Comparison of ENCODE assay signal across 14 cellular contexts in the genomic region with DNA sequence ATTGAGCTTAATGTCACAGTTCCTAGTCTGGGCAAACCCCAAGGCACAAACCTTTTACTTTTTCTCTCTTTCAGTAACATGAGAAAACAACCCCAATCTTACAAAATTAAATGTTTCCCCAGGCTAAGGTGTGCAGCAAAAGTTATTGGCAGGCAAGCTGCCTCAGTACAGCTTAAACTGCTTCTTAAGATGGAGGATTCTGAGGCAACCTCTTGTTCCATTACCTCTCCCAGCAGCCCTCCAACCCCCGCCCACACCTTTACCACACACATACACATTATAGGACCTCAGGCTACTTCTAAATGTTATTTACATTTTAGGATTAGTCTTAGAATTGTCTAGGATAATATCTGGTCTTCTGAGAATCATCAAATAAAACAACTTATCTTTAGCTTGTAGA. TPM values are rescaled to one million over a fixed set of nuclear protein-coding genes. Genes with fewer than 3 reads are reported as not detected.
A peak's percentile ranks its signal among the peaks of the same experiment; 100 is the strongest.
DNase-seq lines count a peak whose midpoint lies in the region; ATAC-seq and TF ChIP-seq lines count a peak whose summit lies in the region.
"Had no signal": no experiment of that assay in that cellular context is flagged by ENCODE, and none has a peak within 500 bp of the region (broad histone marks: within the 10 kb centered on the region; RNA-seq: fewer than 3 reads in every experiment).

No MANE protein-coding gene starts in this region.

- H3K9me3 Mint-ChIP-seq in activated naive CD4-positive, alpha-beta T cell treated with anti-CD3 and anti-CD28 coated beads for 36 hours = no peaks in the 10 kb centered on the region
- H3K9me3 Mint-ChIP-seq in activated naive CD8-positive, alpha-beta T cell treated with anti-CD3 and anti-CD28 coated beads, Interleukin-2, amount 50 U/mL, for 24 hours = no peaks in the 10 kb centered on the region
- H3K9me3 Mint-ChIP-seq in stimulated activated memory B cell treated with anti-CD40 and anti-IgM and Interleukin-4, amounts not matched to agents 10 μg/mL and 1 μg/mL and 100 μg/mL, for 72 hours = no peaks in the 10 kb centered on the region
- no peaks in the 10 kb centered on the region for H3K9me3 Mint-ChIP-seq in T-cell

- no peaks in the 10 kb centered on the region for H3K79me2 ChIP-seq in OCI-LY7 (ENCODE audit: insufficient read depth, low read depth, low read length)

- H3K4me1 ChIP-seq in OCI-LY7 (ENCODE audit: insufficient read depth, low read length, poor library complexity, severe bottlenecking) = no peaks in the 10 kb centered on the region
- H3K4me1 ChIP-seq: right lobe of liver, transverse colon had no signal

- no peaks in the 10 kb centered on the region for H3K9me3 ChIP-seq in OCI-LY7 (ENCODE audit: low read length)
- H3K9me3 ChIP-seq: right lobe of liver, transverse colon had no signal

- no peak overlapping the region for H3K4me3 Mint-ChIP-seq in activated naive CD4-positive, alpha-beta T cell treated with anti-CD3 and anti-CD28 coated beads for 36 hours
- peak overlapping the region; percentile 36 for H3K4me3 Mint-ChIP-seq in activated naive CD8-positive, alpha-beta T cell treated with anti-CD3 and anti-CD28 coated beads, Interleukin-2, amount 50 U/mL, for 24 hours
- no peak overlapping the region for H3K4me3 Mint-ChIP-seq in stimulated activated memory B cell treated with anti-CD40 and anti-IgM and Interleukin-4, amounts not matched to agents 10 μg/mL and 1 μg/mL and 100 μg/mL, for 72 hours
- H3K4me3 Mint-ChIP-seq in T-cell = no peak overlapping the region

- peaks cover 8% of the 10 kb centered on the region for H3K4me1 Mint-ChIP-seq in activated naive CD4-positive, alpha-beta T cell treated with anti-CD3 and anti-CD28 coated beads for 36 hours (ENCODE audit: low read depth)
- H3K4me1 Mint-ChIP-seq in activated naive CD8-positive, alpha-beta T cell treated with anti-CD3 and anti-CD28 coated beads, Interleukin-2, amount 50 U/mL, for 24 hours = peaks cover 14% of the 10 kb centered on the region
- H3K4me1 Mint-ChIP-seq in stimulated activated memory B cell treated with anti-CD40 and anti-IgM and Interleukin-4, amounts not matched to agents 10 μg/mL and 1 μg/mL and 100 μg/mL, for 72 hours = peaks cover 8% of the 10 kb centered on the region
- H3K4me1 Mint-ChIP-seq in T-cell = peaks cover 7 to 12% (median 8%) of the 10 kb centered on the region in 3 donors

- CTCF ChIA-PET in activated naive CD4-positive, alpha-beta T cell treated with anti-CD3 and anti-CD28 coated beads for 36 hours (lab: Charles Lee) = no interaction called here
- CTCF ChIA-PET in OCI-LY7 (lab: Charles Lee; ENCODE audit: unreplicated experiment) (no interaction called here), T-cell (lab: Charles Lee) (no interaction called here)

- H3K27ac Mint-ChIP-seq in activated naive CD4-positive, alpha-beta T cell treated with anti-CD3 and anti-CD28 coated beads for 36 hours = peak overlapping the region; percentile 68
- peak overlapping the region; percentile 73 for H3K27ac Mint-ChIP-seq in activated naive CD8-positive, alpha-beta T cell treated with anti-CD3 and anti-CD28 coated beads, Interleukin-2, amount 50 U/mL, for 24 hours
- peak overlapping the region; percentile 52 for H3K27ac Mint-ChIP-seq in stimulated activated memory B cell treated with anti-CD40 and anti-IgM and Interleukin-4, amounts not matched to agents 10 μg/mL and 1 μg/mL and 100 μg/mL, for 72 hours
- H3K27ac Mint-ChIP-seq in T-cell = peak overlapping the region in 1 of 2 donors; percentile 38

- H3K36me3 ChIP-seq in OCI-LY7 (ENCODE audit: insufficient read depth, low read length) = no peaks in the 10 kb centered on the region
- H3K36me3 ChIP-seq: right lobe of liver, transverse colon had no signal

- H3K4me3 ChIP-seq in OCI-LY7 (ENCODE audit: low read depth, low read length, poor library complexity, severe bottlenecking) = no peak overlapping the region
- H3K4me3 ChIP-seq: right lobe of liver, transverse colon had no signal

- no peak for TF ChIP-seq CTCF in OCI-LY7 (conservative IDR thresholded peaks at IDR 0.05; ENCODE audit: low read length)

- ATAC-seq in activated naive CD8-positive, alpha-beta T cell treated with anti-CD3 and anti-CD28 coated beads, Interleukin-2, amount 50 U/mL, for 24 hours = peak; percentile 61
- no peak for ATAC-seq in stimulated activated memory B cell treated with anti-CD40 and anti-IgM and Interleukin-4, amounts not matched to agents 10 μg/mL and 1 μg/mL and 100 μg/mL, for 72 hours
- ATAC-seq in T-cell (replicated peaks in 1 of 4) (no peak), HG03354 (IDR thresholded peaks at IDR 0.05; ENCODE audit: poor library complexity, severe bottlenecking, unreplicated experiment) (no peak)
- ATAC-seq: Panc1, right lobe of liver had no signal

- H4K20me1 ChIP-seq in OCI-LY7 (ENCODE audit: insufficient read depth, low read length) = no peaks in the 10 kb centered on the region

- intact Hi-C loops in activated naive CD4-positive, alpha-beta T cell treated with anti-CD3 and anti-CD28 coated beads for 36 hours (cut with micrococcal nuclease) = no loop called here
- intact Hi-C loops in OCI-LY7 (cut with micrococcal nuclease; ENCODE audit: unreplicated experiment) = no loop called here

- DNase-seq in activated naive CD4-positive, alpha-beta T cell treated with anti-CD3 and anti-CD28 coated beads for 36 hours = peak; percentile 27
- no peak for DNase-seq in activated naive CD4-positive, alpha-beta T cell treated with anti-CD3 and anti-CD28 coated beads, Interleukin-2, amount 50 U/mL, for 16 hours
- DNase-seq in OCI-LY7 (ENCODE audit: low spot score) (no peak), Ammon's horn (ENCODE audit: low spot score) (no peak), T-cell (no peak)
- no peak for DNase-seq in activated naive CD8-positive, alpha-beta T cell treated with anti-CD3 and anti-CD28 coated beads, Interleukin-2, amount 50 U/mL, for 24 hours
- DNase-seq: KBM-7, NCI-H1436, right lobe of liver, transverse colon had no signal

- H3K27ac ChIP-seq in OCI-LY7 (ENCODE audit: low read depth, low read length, poor library complexity, severe bottlenecking) = no peak overlapping the region
- H3K27ac ChIP-seq: C4-2B, right lobe of liver, transverse colon had no signal

- no peaks in the 10 kb centered on the region for H3K36me3 Mint-ChIP-seq in activated naive CD4-positive, alpha-beta T cell treated with anti-CD3 and anti-CD28 coated beads for 36 hours (ENCODE audit: low read depth)
- H3K36me3 Mint-ChIP-seq in activated naive CD8-positive, alpha-beta T cell treated with anti-CD3 and anti-CD28 coated beads, Interleukin-2, amount 50 U/mL, for 24 hours (ENCODE audit: low read depth) = no peaks in the 10 kb centered on the region
- no peaks in the 10 kb centered on the region for H3K36me3 Mint-ChIP-seq in stimulated activated memory B cell treated with anti-CD40 and anti-IgM and Interleukin-4, amounts not matched to agents 10 μg/mL and 1 μg/mL and 100 μg/mL, for 72 hours
- H3K36me3 Mint-ChIP-seq in T-cell = no peaks in the 10 kb centered on the region

- H3K27me3 Mint-ChIP-seq in activated naive CD4-positive, alpha-beta T cell treated with anti-CD3 and anti-CD28 coated beads for 36 hours (ENCODE audit: low read depth) = no peaks in the 10 kb centered on the region
- H3K27me3 Mint-ChIP-seq in activated naive CD8-positive, alpha-beta T cell treated with anti-CD3 and anti-CD28 coated beads, Interleukin-2, amount 50 U/mL, for 24 hours = no peaks in the 10 kb centered on the region
- no peaks in the 10 kb centered on the region for H3K27me3 Mint-ChIP-seq in stimulated activated memory B cell treated with anti-CD40 and anti-IgM and Interleukin-4, amounts not matched to agents 10 μg/mL and 1 μg/mL and 100 μg/mL, for 72 hours
- H3K27me3 Mint-ChIP-seq in T-cell = no peaks in the 10 kb centered on the region

- BruUV-seq in OCI-LY7 (replicated peaks; lab: Mats Ljungman, UMichigan) = no TSS peak

- no peak overlapping the region for H3K4me2 ChIP-seq in OCI-LY7 (ENCODE audit: low read length)

- POLR2A ChIA-PET in OCI-LY7 (lab: Charles Lee) = interaction anchor here (1.0 to 1.8 kb wide), 4 partner anchors 9 to 56 kb away, joined by 3 to 5 read pairs (median 4); no protein-coding TSS in a partner anchor
- POLR2A ChIA-PET in T-cell (lab: Charles Lee) = interaction anchor here (0.7 to 0.8 kb wide), 2 partner anchors 17 to 280 kb away, joined by 3 to 4 read pairs; no protein-coding TSS in a partner anchor

- H3K9me2 ChIP-seq in OCI-LY7 (ENCODE audit: insufficient read depth, low read length) = no peaks in the 10 kb centered on the region

- peak overlapping the region; percentile 42; the same call in 1 of the 2 replicates for H2AFZ ChIP-seq in OCI-LY7 (ENCODE audit: low read length)

RNA-seq across cellular contexts. Expression of gene CBLB, which starts 22.3 kb away (rescaled TPM):
- 10 to 100 TPM; 72.8 to 78.9 TPM for total RNA-seq in activated naive CD4-positive, alpha-beta T cell treated with anti-CD3 and anti-CD28 coated beads for 36 hours
- 24.5 and 57.7 TPM in 2 replicates for total RNA-seq in OCI-LY7 (2014; rRNA removed; shearing (Covaris generic))
- total RNA-seq in OCI-LY7 (2022) (38.5 and 51.6 TPM in 2 replicates), T-cell (100 to 1,000 TPM in 2 of 5 donors, 10 to 100 TPM in 3; 81.3 to 120 (median 99.6) TPM)
